In genomic region chr13:49806126-49806536, GRCh38 we compare ENCODE assay signal across 17 cellular contexts.
"Had no signal": no experiment of that assay in that cellular context is flagged by ENCODE, and none has a peak within 500 bp of the region (broad histone marks: within the 10 kb centered on the region; RNA-seq: fewer than 3 reads in every experiment).

No MANE protein-coding gene starts in this region.

- H3K27ac ChIP-seq: WERI-Rb-1 had no signal

- H3K4me1 Mint-ChIP-seq: activated T-helper 17 cell treated with anti-CD3 and anti-CD28 coated beads, Interleukin-2, amount 50 U/mL, for 72 hours; T-cell had no signal

- H3K36me3 Mint-ChIP-seq: T-cell had no signal

- H3K27ac Mint-ChIP-seq: activated naive CD4-positive, alpha-beta T cell treated with anti-CD3 and anti-CD28 coated beads for 36 hours; activated T-helper 17 cell treated with anti-CD3 and anti-CD28 coated beads, Interleukin-2, amount 50 U/mL, for 72 hours; dendritic cell treated with granulocyte-macrophage colony-stimulating factor and Interleukin-4, amounts not matched to agents 40 ng/mL and 50 ng/mL, for 4 days; effector memory CD8-positive, alpha-beta T cell; T-cell had no signal

- DNase-seq: activated CD4-positive, alpha-beta T cell treated with anti-CD3 and anti-CD28 coated beads for 4 hours; activated naive CD4-positive, alpha-beta T cell treated with anti-CD3 and anti-CD28 coated beads for 36 hours; cerebellar nuclear complex; effector memory CD8-positive, alpha-beta T cell; erythroblast; foreskin melanocyte; head of caudate nucleus; left ventricle myocardium superior; mesendoderm; stimulated activated CD4-positive, alpha-beta T cell treated with anti-CD3 and anti-CD28 coated beads, Interleukin-2, amount 100 ng/mL, for 48 hours; stimulated activated naive CD4-positive, alpha-beta T cell treated with Interleukin-2 at 50 U/mL for 16 hours; T-cell; T1000; trophoblast cell; WERI-Rb-1 had no signal

- H3K36me3 ChIP-seq: WERI-Rb-1 had no signal

- H3K9me3 Mint-ChIP-seq: activated naive CD4-positive, alpha-beta T cell treated with anti-CD3 and anti-CD28 coated beads for 36 hours; activated T-helper 17 cell treated with anti-CD3 and anti-CD28 coated beads, Interleukin-2, amount 50 U/mL, for 72 hours; dendritic cell treated with granulocyte-macrophage colony-stimulating factor and Interleukin-4, amounts not matched to agents 40 ng/mL and 50 ng/mL, for 4 days; effector memory CD8-positive, alpha-beta T cell; T-cell had no signal

- H3K4me3 Mint-ChIP-seq: activated naive CD4-positive, alpha-beta T cell treated with anti-CD3 and anti-CD28 coated beads for 36 hours; activated T-helper 17 cell treated with anti-CD3 and anti-CD28 coated beads, Interleukin-2, amount 50 U/mL, for 72 hours; dendritic cell treated with granulocyte-macrophage colony-stimulating factor and Interleukin-4, amounts not matched to agents 40 ng/mL and 50 ng/mL, for 4 days; effector memory CD8-positive, alpha-beta T cell; T-cell had no signal
